ENCODE assay signal across 18 cellular contexts in the genomic region with DNA sequence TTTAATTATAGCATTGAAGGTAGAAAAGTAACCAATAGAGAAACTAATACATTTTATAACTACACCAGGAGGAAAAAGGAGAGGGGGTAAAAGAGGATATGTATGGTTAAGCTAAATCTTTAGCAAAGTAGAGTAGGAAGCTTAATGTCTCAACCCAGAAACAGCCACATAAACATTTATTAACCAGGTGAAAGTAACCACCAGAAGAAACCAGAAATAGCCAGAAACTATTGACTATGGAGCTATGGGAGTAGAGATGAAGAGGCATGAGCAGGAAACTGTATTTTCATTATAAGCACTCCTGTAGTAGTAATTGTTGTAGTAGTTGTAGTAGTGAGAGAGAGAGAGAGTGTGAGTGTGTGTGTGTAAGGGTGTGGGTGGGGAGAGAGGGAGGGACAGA.
DNase-seq lines count a peak whose midpoint lies in the region; ATAC-seq and TF ChIP-seq lines count a peak whose summit lies in the region.
"Had no signal": no experiment of that assay in that cellular context is flagged by ENCODE, and none has a peak within 500 bp of the region (broad histone marks: within the 10 kb centered on the region; RNA-seq: fewer than 3 reads in every experiment).

No MANE protein-coding gene starts in this region.

- ATAC-seq in HG02759 (IDR thresholded peaks at IDR 0.05; ENCODE audit: unreplicated experiment) (peak; percentile 64), GM21529 (IDR thresholded peaks at IDR 0.05; ENCODE audit: unreplicated experiment) (no peak)
- no peak for ATAC-seq in stimulated activated effector memory CD8-positive, alpha-beta T cell treated with anti-CD3 and anti-CD28 coated beads, Interleukin-12 subunit alpha, Interleukin-12 subunit beta, amount 100 ng/mL, for 72 hours

- peak overlapping the region; percentile 40 to 83 (median 41) for H3K27ac Mint-ChIP-seq in nephron
- no peak overlapping the region for H3K27ac Mint-ChIP-seq in stimulated activated effector memory CD8-positive, alpha-beta T cell treated with anti-CD3 and anti-CD28 coated beads, Interleukin-12 subunit alpha, Interleukin-12 subunit beta, amount 100 ng/mL, for 72 hours
- H3K27ac Mint-ChIP-seq: B cell; CD4-positive, CD25-positive, alpha-beta regulatory T cell had no signal

- H3K9me3 Mint-ChIP-seq in nephron = no peaks in the 10 kb centered on the region
- peaks cover 10% of the 10 kb centered on the region for H3K9me3 Mint-ChIP-seq in stimulated activated effector memory CD8-positive, alpha-beta T cell treated with anti-CD3 and anti-CD28 coated beads, Interleukin-12 subunit alpha, Interleukin-12 subunit beta, amount 100 ng/mL, for 72 hours

- intact Hi-C loops in dorsolateral prefrontal cortex (cut with DNase I) = no loop called here

- TF ChIP-seq CTCF in nephron (IDR thresholded peaks at IDR 0.05; ENCODE audit: unreplicated experiment in 3 of 3) = no peak
- no peak for TF ChIP-seq CTCF in dorsolateral prefrontal cortex (IDR thresholded peaks at IDR 0.05 in 54 of 56, conservative IDR thresholded peaks at IDR 0.05 in 2 of 56; ENCODE audit: low read depth in 1 of 56, partially characterized antibody in 56 of 56)

- H3K4me3 Mint-ChIP-seq in nephron = no peak overlapping the region
- no peak overlapping the region for H3K4me3 Mint-ChIP-seq in stimulated activated effector memory CD8-positive, alpha-beta T cell treated with anti-CD3 and anti-CD28 coated beads, Interleukin-12 subunit alpha, Interleukin-12 subunit beta, amount 100 ng/mL, for 72 hours
- H3K4me3 Mint-ChIP-seq: B cell; CD4-positive, CD25-positive, alpha-beta regulatory T cell; CD8-positive, alpha-beta memory T cell had no signal

- no peaks in the 10 kb centered on the region for H3K27me3 ChIP-seq in dorsolateral prefrontal cortex

- in situ Hi-C loops in ACHN (cut with HindIII; ENCODE audit: low pct_ligation_motif_present, low pct_unique_long_range_greater_than_20kb, low sequenced_read_pairs) = no loop called here

- DNase-seq in ACHN (peak; percentile 23), glomerular visceral epithelial cell (ENCODE audit: extremely low spot score) (peak; percentile 18), NCI-H1436 treated with DMSO at 0.1 percent for 48 hours (lab: John Stamatoyannopoulos, UW) (no peak), dorsolateral prefrontal cortex (no peak)
- no peak for DNase-seq in stimulated activated effector memory CD8-positive, alpha-beta T cell treated with anti-CD3 and anti-CD28 coated beads, Interleukin-12 subunit alpha, Interleukin-12 subunit beta, amount 100 ng/mL, for 72 hours (ENCODE audit: low spot score in 2 of 2)
- DNase-seq: 8988T; C1 segment of cervical spinal cord; Caco-2; CD4-positive, CD25-positive, alpha-beta regulatory T cell; CD8-positive, alpha-beta memory T cell; DMS79 treated with DMSO at 0.1 percent for 48 hours; GF-D8; GM23248 had no signal

- H3K27me3 Mint-ChIP-seq in nephron (ENCODE audit: low read depth) = no peaks in the 10 kb centered on the region
- H3K27me3 Mint-ChIP-seq: B cell; CD4-positive, CD25-positive, alpha-beta regulatory T cell; CD8-positive, alpha-beta memory T cell had no signal

- no peak overlapping the region for H3K27ac ChIP-seq in dorsolateral prefrontal cortex
- H3K27ac ChIP-seq: GM23248 had no signal

- H3K4me1 Mint-ChIP-seq in nephron = no peaks in the 10 kb centered on the region
- H3K4me1 Mint-ChIP-seq in stimulated activated effector memory CD8-positive, alpha-beta T cell treated with anti-CD3 and anti-CD28 coated beads, Interleukin-12 subunit alpha, Interleukin-12 subunit beta, amount 100 ng/mL, for 72 hours = no peaks in the 10 kb centered on the region
- H3K4me1 Mint-ChIP-seq: B cell; CD4-positive, CD25-positive, alpha-beta regulatory T cell; CD8-positive, alpha-beta memory T cell had no signal

- no peak overlapping the region for H3K4me3 ChIP-seq in dorsolateral prefrontal cortex
- H3K4me3 ChIP-seq: GM23248, HAP-1 had no signal

- no peaks in the 10 kb centered on the region for H3K36me3 Mint-ChIP-seq in nephron (ENCODE audit: low read depth)
- no peaks in the 10 kb centered on the region for H3K36me3 Mint-ChIP-seq in stimulated activated effector memory CD8-positive, alpha-beta T cell treated with anti-CD3 and anti-CD28 coated beads, Interleukin-12 subunit alpha, Interleukin-12 subunit beta, amount 100 ng/mL, for 72 hours
- H3K36me3 Mint-ChIP-seq: CD4-positive, CD25-positive, alpha-beta regulatory T cell; CD8-positive, alpha-beta memory T cell had no signal

Comparison
In these comparisons a context has a peak if more than half of its experiments do, and no peak if none do; other contexts are left out.
1. DNase-seq: peak in ACHN (single experiment) and glomerular visceral epithelial cell (single experiment); none in NCI-H1436 treated with DMSO at 0.1 percent for 48 hours (single experiment), dorsolateral prefrontal cortex (0 of 10) and stimulated activated effector memory CD8-positive, alpha-beta T cell treated with anti-CD3 and anti-CD28 coated beads, Interleukin-12 subunit alpha, Interleukin-12 subunit beta, amount 100 ng/mL, for 72 hours (0 of 2).